In the genomic region with DNA sequence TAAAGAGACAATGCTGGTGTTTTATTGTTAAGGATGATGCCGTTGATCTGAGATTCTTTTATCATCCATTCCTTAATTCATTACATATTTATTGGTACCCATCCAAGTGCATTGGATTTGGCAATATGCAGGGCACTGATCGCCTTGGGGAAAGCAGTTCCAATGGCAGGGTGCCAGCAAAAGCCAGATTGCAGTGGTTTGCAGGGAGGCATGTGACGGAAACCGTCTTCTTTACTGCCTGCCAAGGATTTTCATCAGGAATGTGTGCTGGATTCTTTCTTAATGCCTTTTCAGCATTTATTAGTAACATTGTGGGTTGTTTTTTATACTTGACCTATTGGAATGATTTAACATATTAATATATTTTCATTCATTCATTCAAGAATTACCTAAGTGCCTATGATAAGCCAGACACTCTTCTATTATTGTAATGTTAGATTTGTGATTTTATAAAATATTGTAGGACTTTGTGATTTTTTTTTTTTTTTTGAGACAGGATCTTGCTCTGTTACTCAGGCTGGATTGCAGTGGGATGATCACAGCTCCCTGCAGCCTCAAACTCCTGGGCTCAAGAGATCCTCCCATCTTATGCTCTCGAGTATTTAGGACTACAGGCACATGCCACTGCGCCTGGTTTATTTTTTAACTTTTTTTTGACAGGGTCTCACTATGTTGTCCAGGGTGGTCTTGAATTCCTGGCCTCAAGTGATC, we compare ENCODE assay signal across 1 cellular context.
A peak's percentile ranks its signal among the peaks of the same experiment; 100 is the strongest.
TF ChIP-seq lines count a peak whose summit lies in the region.

No MANE protein-coding gene starts in this region.

TF ChIP-seq in SK-N-SH, 30 proteins besides CTCF, POLR2A, EP300 and RAD21 (continued from another document):
- TF ChIP-seq, protein P1, sequence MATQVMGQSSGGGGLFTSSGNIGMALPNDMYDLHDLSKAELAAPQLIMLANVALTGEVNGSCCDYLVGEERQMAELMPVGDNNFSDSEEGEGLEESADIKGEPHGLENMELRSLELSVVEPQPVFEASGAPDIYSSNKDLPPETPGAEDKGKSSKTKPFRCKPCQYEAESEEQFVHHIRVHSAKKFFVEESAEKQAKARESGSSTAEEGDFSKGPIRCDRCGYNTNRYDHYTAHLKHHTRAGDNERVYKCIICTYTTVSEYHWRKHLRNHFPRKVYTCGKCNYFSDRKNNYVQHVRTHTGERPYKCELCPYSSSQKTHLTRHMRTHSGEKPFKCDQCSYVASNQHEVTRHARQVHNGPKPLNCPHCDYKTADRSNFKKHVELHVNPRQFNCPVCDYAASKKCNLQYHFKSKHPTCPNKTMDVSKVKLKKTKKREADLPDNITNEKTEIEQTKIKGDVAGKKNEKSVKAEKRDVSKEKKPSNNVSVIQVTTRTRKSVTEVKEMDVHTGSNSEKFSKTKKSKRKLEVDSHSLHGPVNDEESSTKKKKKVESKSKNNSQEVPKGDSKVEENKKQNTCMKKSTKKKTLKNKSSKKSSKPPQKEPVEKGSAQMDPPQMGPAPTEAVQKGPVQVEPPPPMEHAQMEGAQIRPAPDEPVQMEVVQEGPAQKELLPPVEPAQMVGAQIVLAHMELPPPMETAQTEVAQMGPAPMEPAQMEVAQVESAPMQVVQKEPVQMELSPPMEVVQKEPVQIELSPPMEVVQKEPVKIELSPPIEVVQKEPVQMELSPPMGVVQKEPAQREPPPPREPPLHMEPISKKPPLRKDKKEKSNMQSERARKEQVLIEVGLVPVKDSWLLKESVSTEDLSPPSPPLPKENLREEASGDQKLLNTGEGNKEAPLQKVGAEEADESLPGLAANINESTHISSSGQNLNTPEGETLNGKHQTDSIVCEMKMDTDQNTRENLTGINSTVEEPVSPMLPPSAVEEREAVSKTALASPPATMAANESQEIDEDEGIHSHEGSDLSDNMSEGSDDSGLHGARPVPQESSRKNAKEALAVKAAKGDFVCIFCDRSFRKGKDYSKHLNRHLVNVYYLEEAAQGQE (IDR thresholded peaks at IDR 0.05; ENCODE audit: low read depth, low read length) = 0 out of 2 replicates have a peak, but pooled peaks have one; percentile 47
- peak; percentile 79; the same call in 1 of the 2 replicates for TF ChIP-seq MXI1 (IDR thresholded peaks at IDR 0.05; ENCODE audit: low read depth, low read length)
- TF ChIP-seq FOXJ3 (CRISPR knock-in tag; IDR thresholded peaks at IDR 0.05) = peak; percentile 87; the same call in 1 of the 2 replicates
- TF ChIP-seq, protein P2, sequence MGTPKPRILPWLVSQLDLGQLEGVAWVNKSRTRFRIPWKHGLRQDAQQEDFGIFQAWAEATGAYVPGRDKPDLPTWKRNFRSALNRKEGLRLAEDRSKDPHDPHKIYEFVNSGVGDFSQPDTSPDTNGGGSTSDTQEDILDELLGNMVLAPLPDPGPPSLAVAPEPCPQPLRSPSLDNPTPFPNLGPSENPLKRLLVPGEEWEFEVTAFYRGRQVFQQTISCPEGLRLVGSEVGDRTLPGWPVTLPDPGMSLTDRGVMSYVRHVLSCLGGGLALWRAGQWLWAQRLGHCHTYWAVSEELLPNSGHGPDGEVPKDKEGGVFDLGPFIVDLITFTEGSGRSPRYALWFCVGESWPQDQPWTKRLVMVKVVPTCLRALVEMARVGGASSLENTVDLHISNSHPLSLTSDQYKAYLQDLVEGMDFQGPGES (IDR thresholded peaks at IDR 0.05; ENCODE audit: low read depth, low read length) = no peak
- TF ChIP-seq JUND (IDR thresholded peaks at IDR 0.05) = peak; percentile 86
- peak; percentile 98 for TF ChIP-seq RCOR1 (IDR thresholded peaks at IDR 0.05; ENCODE audit: low read length)
